Comparison of ENCODE assay signal across 8 cellular contexts in genomic region chr20:62860391-62860923, GRCh38. TPM values are rescaled to one million over a fixed set of nuclear protein-coding genes. Genes with fewer than 3 reads are reported as not detected.
DNase-seq lines count a peak whose midpoint lies in the region; ATAC-seq and TF ChIP-seq lines count a peak whose summit lies in the region.

No MANE protein-coding gene starts in this region.

- TF ChIP-seq CTCF in HFFc6 (IDR thresholded peaks at IDR 0.05) (no peak; the same call in 1 of the 2 replicates), WTC11 (IDR thresholded peaks at IDR 0.05) (no peak), gastrocnemius medialis (IDR thresholded peaks at IDR 0.05 in 4 of 5, conservative IDR thresholded peaks at IDR 0.05 in 1 of 5) (no peak), GM13977 (IDR thresholded peaks at IDR 0.05; ENCODE audit: extremely low read depth, insufficient read depth, missing control alignments) (no peak)

- H3K27me3 Mint-ChIP-seq in CD8-positive, alpha-beta memory T cell, result peaks cover 0 to 2% of the 10 kb centered on the region in 2 donors
- H3K27me3 Mint-ChIP-seq in HFFc6 (ENCODE audit: insufficient read depth) (peaks cover 2% of the 10 kb centered on the region; the same call in 1 of the 2 replicates), WTC11 (ENCODE audit: low read depth) (peaks cover 3% of the 10 kb centered on the region; the same call in 1 of the 2 replicates)

- H3K9me3 ChIP-seq in CD8-positive, alpha-beta memory T cell (ENCODE audit: low read length), result no peaks in the 10 kb centered on the region
- no peaks in the 10 kb centered on the region for H3K9me3 ChIP-seq in gastrocnemius medialis

- H3K4me1 ChIP-seq in CD8-positive, alpha-beta memory T cell (ENCODE audit: insufficient read depth, low read length), result peaks cover 8% of the 10 kb centered on the region
- peaks cover 9% of the 10 kb centered on the region in 2 donors for H3K4me1 ChIP-seq in gastrocnemius medialis

- ATAC-seq in WTC11 (peak; percentile 2; the same call in 1 of the 2 replicates), gastrocnemius medialis (no peak), GM18861 (IDR thresholded peaks at IDR 0.05; ENCODE audit: unreplicated experiment) (no peak), HG02642 (IDR thresholded peaks at IDR 0.05; ENCODE audit: poor library complexity, unreplicated experiment) (no peak)

- POLR2A ChIA-PET in CD8-positive, alpha-beta memory T cell (lab: Charles Lee), result interaction anchor here (1.2 kb wide), 1 partner anchor 56 kb away, joined by 3 read pairs; the partner anchor contains the start of gene OGFR
- POLR2A ChIA-PET in WTC11 (lab: Charles Lee), result interaction anchor here (1.0 kb wide), 1 partner anchor 880 kb away, joined by 3 read pairs; no protein-coding TSS in a partner anchor

- in situ Hi-C loops in gastrocnemius medialis (cut with MboI; ENCODE audit: low sequenced_read_pairs in 4 of 4), result no loop called here
- in situ Hi-C loops in GM13977 (cut with MboI; ENCODE audit: low pct_unique_long_range_greater_than_20kb, low sequenced_read_pairs, unreplicated experiment), result no loop called here

- peak overlapping the region; percentile 72 to 88 (median 76) for H3K4me3 Mint-ChIP-seq in CD8-positive, alpha-beta memory T cell
- H3K4me3 Mint-ChIP-seq in HFFc6 (peak overlapping the region; percentile 86), WTC11 (peak overlapping the region; percentile 74)

- peaks cover 6 to 8% (median 7%) of the 10 kb centered on the region in 3 donors for H3K36me3 Mint-ChIP-seq in CD8-positive, alpha-beta memory T cell
- H3K36me3 Mint-ChIP-seq in HFFc6 (ENCODE audit: low read depth) (peaks cover 12% of the 10 kb centered on the region; the same call in 1 of the 2 replicates), WTC11 (peaks cover 12% of the 10 kb centered on the region)

- intact Hi-C loops in head of caudate nucleus (cut with DNase I) (no loop called here), gastrocnemius medialis (cut with DNase I; ENCODE audit: low total_unique reads) (loop anchor here (5.0 kb wide), 1 partner anchor 357 kb away; the partner anchor contains the start of gene YTHDF1)

- H3K4me1 Mint-ChIP-seq in CD8-positive, alpha-beta memory T cell, result peaks cover 12 to 21% (median 19%) of the 10 kb centered on the region in 3 donors
- H3K4me1 Mint-ChIP-seq in HFFc6 (ENCODE audit: low read depth), result peaks cover 25% of the 10 kb centered on the region
- peaks cover 28% of the 10 kb centered on the region for H3K4me1 Mint-ChIP-seq in WTC11

- CTCF ChIA-PET in CD8-positive, alpha-beta memory T cell (lab: Charles Lee), result interaction anchor here (1.0 kb wide), 1 partner anchor 52 kb away, joined by 3 read pairs; no protein-coding TSS in a partner anchor
- CTCF ChIA-PET in WTC11 (lab: Charles Lee), result interaction anchor here (0.5 to 2.6 kb wide), 5 partner anchors 38 to 109 kb away, joined by 3 to 13 read pairs (median 3); partner anchors contain the start of gene OGFR

- H3K4me3 ChIP-seq in CD8-positive, alpha-beta memory T cell (ENCODE audit: low read length), result no peak overlapping the region
- H3K4me3 ChIP-seq in gastrocnemius medialis, result peak overlapping the region; percentile 11 to 42 (median 33)

- H3K27ac Mint-ChIP-seq in CD8-positive, alpha-beta memory T cell, result peak overlapping the region in 6 of 8 donors; percentile 19 to 81 (median 76)
- H3K27ac Mint-ChIP-seq in HFFc6 (peak overlapping the region; percentile 48; the same call in 1 of the 2 replicates), WTC11 (no peak overlapping the region)

- H3K9me3 Mint-ChIP-seq in CD8-positive, alpha-beta memory T cell, result peaks cover 0 to 2% (median 0%) of the 10 kb centered on the region in 5 donors
- H3K9me3 Mint-ChIP-seq in HFFc6 (no peaks in the 10 kb centered on the region; the same call in 1 of the 2 replicates), WTC11 (no peaks in the 10 kb centered on the region)

- DNase-seq in CD8-positive, alpha-beta memory T cell, result no peak
- DNase-seq in HFFc6 (peak; percentile 21), WTC11 (ENCODE audit: low spot score) (no peak), head of caudate nucleus (peak in 22 of 42 donors; percentile 23 to 82 (median 57)), gastrocnemius medialis (no peak), GM13977 (ENCODE audit: low spot score) (no peak)

- no peak for TF ChIP-seq POLR2A in gastrocnemius medialis (IDR thresholded peaks at IDR 0.05)

- no peak overlapping the region for H3K27ac ChIP-seq in CD8-positive, alpha-beta memory T cell (ENCODE audit: low read depth, low read length)
- H3K27ac ChIP-seq in gastrocnemius medialis, result no peak overlapping the region

- H3K27me3 ChIP-seq in CD8-positive, alpha-beta memory T cell (ENCODE audit: insufficient read depth, low read length, poor library complexity, severe bottlenecking), result no peaks in the 10 kb centered on the region
- no peaks in the 10 kb centered on the region for H3K27me3 ChIP-seq in gastrocnemius medialis

- peaks cover 3% of the 10 kb centered on the region for H3K36me3 ChIP-seq in CD8-positive, alpha-beta memory T cell (ENCODE audit: insufficient read depth, low read length)
- peaks cover 0 to 9% of the 10 kb centered on the region in 2 donors for H3K36me3 ChIP-seq in gastrocnemius medialis

TF ChIP-seq in WTC11, 78 proteins besides CTCF, POLR2A, EP300 and RAD21:
- no peak for TF ChIP-seq AFF4 (CRISPR knock-in tag; IDR thresholded peaks at IDR 0.05; ENCODE audit: borderline replicate concordance)
- TF ChIP-seq, protein P1, sequence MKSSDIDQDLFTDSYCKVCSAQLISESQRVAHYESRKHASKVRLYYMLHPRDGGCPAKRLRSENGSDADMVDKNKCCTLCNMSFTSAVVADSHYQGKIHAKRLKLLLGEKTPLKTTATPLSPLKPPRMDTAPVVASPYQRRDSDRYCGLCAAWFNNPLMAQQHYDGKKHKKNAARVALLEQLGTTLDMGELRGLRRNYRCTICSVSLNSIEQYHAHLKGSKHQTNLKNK (CRISPR knock-in tag; IDR thresholded peaks at IDR 0.05), result no peak

RNA-seq across cellular contexts. Expression of gene TCFL5, which starts 1.2 kb away (rescaled TPM):
- total RNA-seq in CD8-positive, alpha-beta memory T cell, result 1 to 10 TPM; 4.6 to 6.2 TPM
- 1.4 TPM for polyA plus RNA-seq in CD8-positive, alpha-beta memory T cell
- total RNA-seq in HFFc6 (2021; fragmentation: NEBNext Ultra II Directional; extraction: Animal tissue kit (Norgen Biotek cat#: 25700)), result 10 to 100 TPM; 19.9 to 25.2 (median 21.1) TPM
- total RNA-seq in WTC11 (2021), result 19.7 to 20.4 TPM (median 20.3 TPM) in 3 replicates
- 1 to 10 TPM; 5.3 to 7.3 (median 6.3) TPM for total RNA-seq in gastrocnemius medialis

RNA-seq across cellular contexts. Expression of gene COL9A3, which starts 43.6 kb away (rescaled TPM):
- not detected for total RNA-seq in CD8-positive, alpha-beta memory T cell
- not detected for polyA plus RNA-seq in CD8-positive, alpha-beta memory T cell
- total RNA-seq in HFFc6 (2021; fragmentation: NEBNext Ultra II Directional; extraction: Animal tissue kit (Norgen Biotek cat#: 25700)), result under 1 TPM in 3 of 6 experiments, not detected in 3; 0.07 to 0.34 (median 0.09) TPM
- total RNA-seq in WTC11 (2021) (115 to 136 TPM (median 123 TPM) in 3 replicates), gastrocnemius medialis (1 to 10 TPM in 2 of 4 donors, under 1 TPM in 2; 0.41 to 4.1 (median 1.6) TPM)

RNA-seq across cellular contexts. Expression of gene OGFR, which starts 55.8 kb away (rescaled TPM):
- total RNA-seq in CD8-positive, alpha-beta memory T cell, result 10 to 100 TPM; 45.7 to 47.9 TPM
- 64.2 TPM for polyA plus RNA-seq in CD8-positive, alpha-beta memory T cell
- 10 to 100 TPM; 37.8 to 42.2 (median 39.0) TPM for total RNA-seq in HFFc6 (2021; fragmentation: NEBNext Ultra II Directional; extraction: Animal tissue kit (Norgen Biotek cat#: 25700))
- total RNA-seq in WTC11 (2021) (32.5 to 43.3 TPM (median 33.8 TPM) in 3 replicates), gastrocnemius medialis (10 to 100 TPM; 21.9 to 52.1 (median 40.5) TPM)

Comparison
In these comparisons a context has a peak if more than half of its experiments do, and no peak if none do; other contexts are left out.
1. DNase-seq: peak in HFFc6 (single experiment) and head of caudate nucleus (22 of 42); none in CD8-positive, alpha-beta memory T cell (0 of 5), WTC11 (single experiment), gastrocnemius medialis (0 of 2) and GM13977 (single experiment).
2. RNA of gene COL9A3, which starts 43.6 kb away (total RNA-seq): 115 to 136 TPM in WTC11; 0.41 to 4.1 TPM in gastrocnemius medialis, 0.07 to 0.34 TPM in HFFc6 and not detected in CD8-positive, alpha-beta memory T cell; every median in the first group is over 10 times any median in the second.
3. Peak in every context shown above with its lines, with median percentiles within 50 percentile points of each other: H3K4me3 Mint-ChIP-seq.